Comparison of ENCODE assay signal across 10 cellular contexts in genomic region chr14:68968051-68968450, GRCh38. TPM values are rescaled to one million over a fixed set of nuclear protein-coding genes. Genes with fewer than 3 reads are reported as not detected.
DNase-seq lines count a peak whose midpoint lies in the region; ATAC-seq and TF ChIP-seq lines count a peak whose summit lies in the region.
"Had no signal": no experiment of that assay in that cellular context is flagged by ENCODE, and none has a peak within 500 bp of the region (broad histone marks: within the 10 kb centered on the region; RNA-seq: fewer than 3 reads in every experiment).

No MANE protein-coding gene starts in this region.

- no peak overlapping the region for H3K4me2 ChIP-seq in H9 (ENCODE audit: insufficient read depth, insufficient read length, low read length)

- POLR2A ChIA-PET in activated CD4-positive, alpha-beta T cell treated with anti-CD3 and anti-CD28 coated beads, Interleukin-2, amount 10 ng/mL, durations not matched to agents 7 days and 5 days (lab: Charles Lee): interaction anchor here (0.6 kb wide), 1 partner anchor 19 kb away, joined by 5 read pairs; no protein-coding TSS in a partner anchor

- no peaks in the 10 kb centered on the region for H3K9me3 ChIP-seq in H9 (ENCODE audit: control insufficient read depth, low read depth, low read length)

- no peak overlapping the region for H3K56ac ChIP-seq in H9 (ENCODE audit: insufficient read length, low read depth, low read length)

- no peak for TF ChIP-seq CTCF in H9 (conservative IDR thresholded peaks at IDR 0.05)

- CTCF ChIA-PET in activated CD4-positive, alpha-beta T cell treated with anti-CD3 and anti-CD28 coated beads, Interleukin-2, amount 10 ng/mL, durations not matched to agents 7 days and 5 days (lab: Charles Lee): interaction anchor here (1.1 to 2.0 kb wide), 2 partner anchors 9 to 86 kb away, joined by 3 to 4 read pairs; no protein-coding TSS in a partner anchor

- no peak overlapping the region for H4K5ac ChIP-seq in H9 (ENCODE audit: insufficient read length, low read depth, low read length)

- ATAC-seq in central memory CD8-positive, alpha-beta T cell (replicated peaks; ENCODE audit: extremely low read depth, poor library complexity, severe bottlenecking): peak; percentile 87
- ATAC-seq in HG02678 (IDR thresholded peaks at IDR 0.05; ENCODE audit: unreplicated experiment) (no peak), sciatic nerve (no peak)

- no peak overlapping the region for H3T11ph ChIP-seq in H9 (ENCODE audit: low read length)

- intact Hi-C loops in sciatic nerve (cut with DNase I): no loop called here

- no peaks in the 10 kb centered on the region for H4K20me1 ChIP-seq in H9 (ENCODE audit: control insufficient read depth, insufficient read depth, insufficient read length)

- no peak overlapping the region for H3K27ac ChIP-seq in H9 (ENCODE audit: insufficient read length, low read depth, low read length)

- no peak overlapping the region for H4K8ac ChIP-seq in H9 (replicated peaks; ENCODE audit: insufficient read length, low read depth, low read length)

- no peak overlapping the region for H3K4me3 Mint-ChIP-seq in H9
- H3K4me3 Mint-ChIP-seq in activated CD4-positive, alpha-beta T cell treated with anti-CD3 and anti-CD28 coated beads, Interleukin-2, amount 10 ng/mL, durations not matched to agents 7 days and 5 days: peak overlapping the region; percentile 26
- H3K4me3 Mint-ChIP-seq in central memory CD8-positive, alpha-beta T cell: peak overlapping the region; percentile 54

- no peak overlapping the region for H2AFZ ChIP-seq in H9 (ENCODE audit: low read length)

- no peak overlapping the region for H2BK120ac ChIP-seq in H9 (ENCODE audit: low read depth, low read length, poor library complexity, severe bottlenecking)

- peaks cover 14% of the 10 kb centered on the region for H3K79me1 ChIP-seq in H9 (ENCODE audit: insufficient read depth, low read depth, low read length, poor library complexity, severe bottlenecking)

- H2BK20ac ChIP-seq in H9 (ENCODE audit: low read depth, low read length, poor library complexity, severe bottlenecking): no peak overlapping the region

- peaks cover 79% of the 10 kb centered on the region; the same call in 1 of the 2 replicates for H3K79me2 ChIP-seq in H9 (ENCODE audit: insufficient read depth, low read length)

- no peak overlapping the region for H3K23ac ChIP-seq in H9 (ENCODE audit: insufficient read length, low read depth, low read length)

- H3K27me3 Mint-ChIP-seq in H9 (ENCODE audit: low read depth): no peaks in the 10 kb centered on the region
- H3K27me3 Mint-ChIP-seq in activated CD4-positive, alpha-beta T cell treated with anti-CD3 and anti-CD28 coated beads, Interleukin-2, amount 10 ng/mL, durations not matched to agents 7 days and 5 days: no peaks in the 10 kb centered on the region
- peaks cover under 1% of the 10 kb centered on the region for H3K27me3 Mint-ChIP-seq in central memory CD8-positive, alpha-beta T cell

- H3K18ac ChIP-seq in H9 (ENCODE audit: insufficient read length, low read depth, low read length): no peak overlapping the region

- no peaks in the 10 kb centered on the region for H3K9me3 Mint-ChIP-seq in H9
- peaks cover 4% of the 10 kb centered on the region for H3K9me3 Mint-ChIP-seq in activated CD4-positive, alpha-beta T cell treated with anti-CD3 and anti-CD28 coated beads, Interleukin-2, amount 10 ng/mL, durations not matched to agents 7 days and 5 days
- no peaks in the 10 kb centered on the region for H3K9me3 Mint-ChIP-seq in central memory CD8-positive, alpha-beta T cell

- no peak overlapping the region for H2AK5ac ChIP-seq in H9 (ENCODE audit: insufficient read length, low read length)

- H3K4me1 Mint-ChIP-seq in H9: peaks cover 77 to 81% of the 10 kb centered on the region in 2 experiments
- peaks cover 66% of the 10 kb centered on the region for H3K4me1 Mint-ChIP-seq in activated CD4-positive, alpha-beta T cell treated with anti-CD3 and anti-CD28 coated beads, Interleukin-2, amount 10 ng/mL, durations not matched to agents 7 days and 5 days
- peaks cover 36% of the 10 kb centered on the region for H3K4me1 Mint-ChIP-seq in central memory CD8-positive, alpha-beta T cell

- DNase-seq in H9 (no peak), sciatic nerve (ENCODE audit: low spot score) (no peak), T1000 (lab: John Stamatoyannopoulos, UW) (no peak), NOMO-1 treated with dmso at 0.1 percent for 144 hours (lab: John Stamatoyannopoulos, UW; ENCODE audit: unreplicated experiment) (no peak)
- DNase-seq in activated CD4-positive, alpha-beta T cell treated with anti-CD3 and anti-CD28 coated beads, Interleukin-2, amount 10 ng/mL, durations not matched to agents 7 days and 5 days: peak; percentile 81
- peak in 1 of 2 donors; percentile 37 for DNase-seq in central memory CD8-positive, alpha-beta T cell (ENCODE audit: low spot score in 2 of 2)
- DNase-seq in stimulated activated CD4-positive, alpha-beta T cell treated with anti-CD3 and anti-CD28 coated beads, Interleukin-1b, Interleukin-23, amount 100 ng/mL, for 48 hours: peak; percentile 48
- DNase-seq: DMS153, NCI-H774 had no signal

- H4K91ac ChIP-seq in H9 (ENCODE audit: insufficient read length, low read depth, low read length): no peak overlapping the region

- no peak overlapping the region for H3K14ac ChIP-seq in H9 (ENCODE audit: insufficient read depth, low read length)

- no peak overlapping the region for H2BK12ac ChIP-seq in H9 (ENCODE audit: insufficient read length, low read depth, low read length)

- no peaks in the 10 kb centered on the region for H3K27me3 ChIP-seq in H9 (ENCODE audit: insufficient read depth, low read length)

- WGBS in H9 (ENCODE audit: extremely low coverage, insufficient read length, low lambda C conversion rate): no CpG with 5 or more reads among the region's 8 CpGs

- H2BK15ac ChIP-seq in H9 (ENCODE audit: low read depth, low read length): no peak overlapping the region

- no peak overlapping the region for H3K4ac ChIP-seq in H9 (ENCODE audit: low read depth, low read length)

- H2BK5ac ChIP-seq in H9 (ENCODE audit: insufficient read length, low read length): no peak overlapping the region

- H3K4me1 ChIP-seq in H9 (ENCODE audit: insufficient read depth, low read length): peaks cover 22% of the 10 kb centered on the region

- H3K36me3 Mint-ChIP-seq in H9 (ENCODE audit: insufficient read depth in 1 of 3, low read depth in 3 of 3): peaks cover 11 to 25% (median 24%) of the 10 kb centered on the region in 3 experiments
- peaks cover 19% of the 10 kb centered on the region for H3K36me3 Mint-ChIP-seq in activated CD4-positive, alpha-beta T cell treated with anti-CD3 and anti-CD28 coated beads, Interleukin-2, amount 10 ng/mL, durations not matched to agents 7 days and 5 days (ENCODE audit: low read depth)
- H3K36me3 Mint-ChIP-seq in central memory CD8-positive, alpha-beta T cell (ENCODE audit: insufficient read depth): peaks cover 9% of the 10 kb centered on the region

- no peaks in the 10 kb centered on the region for H3K23me2 ChIP-seq in H9 (ENCODE audit: insufficient read length, low read depth, low read length, poor library complexity, severe bottlenecking)

- H3K9ac ChIP-seq in H9 (ENCODE audit: extremely low read depth, insufficient read length, low read length): no peak overlapping the region

- peak overlapping the region in 2 of 3 experiments; percentile 8 to 49; a peak in 1 of 7 replicates for H3K27ac Mint-ChIP-seq in H9
- H3K27ac Mint-ChIP-seq in activated CD4-positive, alpha-beta T cell treated with anti-CD3 and anti-CD28 coated beads, Interleukin-2, amount 10 ng/mL, durations not matched to agents 7 days and 5 days: peak overlapping the region; percentile 84
- no peak overlapping the region for H3K27ac Mint-ChIP-seq in central memory CD8-positive, alpha-beta T cell (ENCODE audit: low read depth)

RNA-seq across cellular contexts. Expression of gene ACTN1, which starts 11.1 kb away (rescaled TPM):
- total RNA-seq in H9 (2021) (218 and 219 TPM in 2 replicates), sciatic nerve (216 TPM)
- 10 to 100 TPM; 31.9 to 35.1 TPM for total RNA-seq in activated CD4-positive, alpha-beta T cell treated with anti-CD3 and anti-CD28 coated beads, Interleukin-2, amount 10 ng/mL, durations not matched to agents 7 days and 5 days

Comparison
In these comparisons a context has a peak if more than half of its experiments do, and no peak if none do; other contexts are left out.
1. DNase-seq: peak in activated CD4-positive, alpha-beta T cell treated with anti-CD3 and anti-CD28 coated beads, Interleukin-2, amount 10 ng/mL, durations not matched to agents 7 days and 5 days (single experiment) and stimulated activated CD4-positive, alpha-beta T cell treated with anti-CD3 and anti-CD28 coated beads, Interleukin-1b, Interleukin-23, amount 100 ng/mL, for 48 hours (single experiment); none in H9 (single experiment), sciatic nerve (single experiment), T1000 (single experiment) and NOMO-1 treated with dmso at 0.1 percent for 144 hours (single experiment).
2. H3K4me3 Mint-ChIP-seq: peak in activated CD4-positive, alpha-beta T cell treated with anti-CD3 and anti-CD28 coated beads, Interleukin-2, amount 10 ng/mL, durations not matched to agents 7 days and 5 days (single experiment) and central memory CD8-positive, alpha-beta T cell (single experiment); none in H9 (0 of 2).